Comparison of ENCODE assay signal across 24 cellular contexts in genomic region chr15:73538563-73539211, GRCh38.
A peak's percentile ranks its signal among the peaks of the same experiment; 100 is the strongest.
DNase-seq lines count a peak whose midpoint lies in the region; ATAC-seq, FAIRE-seq and TF ChIP-seq lines count a peak whose summit lies in the region.
"Had no signal": no experiment of that assay in that cellular context is flagged by ENCODE, and none has a peak within 500 bp of the region (broad histone marks: within the 10 kb centered on the region; RNA-seq: fewer than 3 reads in every experiment).

No MANE protein-coding gene starts in this region.

- no peaks in the 10 kb centered on the region for H3K4me1 Mint-ChIP-seq in activated T-helper 2 cell treated with anti-CD3 and anti-CD28 coated beads, Interferon-gamma antibody, Interleukin-2, Interleukin-4, amounts not matched to agents 10 μg/mL and 5 μg/mL and 100 μg/mL, durations not matched to agents 14 hours and 24 hours and 36 hours (ENCODE audit: low read depth)
- no peaks in the 10 kb centered on the region for H3K4me1 Mint-ChIP-seq in activated T-cell treated with anti-CD3 and anti-CD28 coated beads, Interleukin-2, amount 50 U/mL, for 72 hours (ENCODE audit: low read depth)
- H3K4me1 Mint-ChIP-seq: CD4-positive, alpha-beta memory T cell; CD4-positive, CD25-positive, alpha-beta regulatory T cell; CD8-positive, alpha-beta memory T cell had no signal

- H4K20me1 ChIP-seq in HCT116 (ENCODE audit: insufficient read depth): no peaks in the 10 kb centered on the region
- no peaks in the 10 kb centered on the region for H4K20me1 ChIP-seq in PC-9 (ENCODE audit: insufficient read depth)
- H4K20me1 ChIP-seq in endothelial cell of umbilical vein (replicated peaks; ENCODE audit: control insufficient read depth, extremely low read depth, insufficient read depth, low read length): no peaks in the 10 kb centered on the region
- H4K20me1 ChIP-seq: BLaER1 had no signal

- BruUV-seq in HCT116 (replicated peaks; lab: Mats Ljungman, UMichigan) (no TSS peak), PC-9 (replicated peaks; lab: Mats Ljungman, UMichigan) (no TSS peak), endothelial cell of umbilical vein (replicated peaks; lab: Mats Ljungman, UMichigan) (no TSS peak)

- ATAC-seq in HCT116: no peak
- no peak for ATAC-seq in GM21423 (IDR thresholded peaks at IDR 0.05; ENCODE audit: unreplicated experiment)
- ATAC-seq in activated T-cell treated with anti-CD3 and anti-CD28 coated beads, Interleukin-2, amount 50 U/mL, for 72 hours (replicated peaks in 1 of 2): no peak
- ATAC-seq: GM12878 had no signal

- H3K36me3 ChIP-seq in HCT116 (ENCODE audit: control insufficient read depth in 1 of 2, insufficient read depth in 2 of 2, low read length in 2 of 2) (no peaks in the 10 kb centered on the region), PC-9 (ENCODE audit: low read depth) (no peaks in the 10 kb centered on the region), endothelial cell of umbilical vein (ENCODE audit: control insufficient read depth in 2 of 2, extremely low read depth in 1 of 2, insufficient read depth in 2 of 2, low read length in 2 of 2) (no peaks in the 10 kb centered on the region)
- H3K36me3 ChIP-seq: BE2C, BLaER1 had no signal

- DNase-seq in HCT116 (ENCODE audit: low read depth, low spot score) (no peak), PC-9 (no peak), endothelial cell of umbilical vein (ENCODE audit: low read depth, low spot score) (no peak), AG08396 (ENCODE audit: low spot score) (no peak)
- no peak for DNase-seq in activated T-helper 2 cell treated with anti-CD3 and anti-CD28 coated beads, Interferon-gamma antibody, Interleukin-2, Interleukin-4, amounts not matched to agents 10 μg/mL and 5 μg/mL and 100 μg/mL, durations not matched to agents 14 hours and 24 hours and 36 hours (ENCODE audit: low spot score)
- DNase-seq in activated T-cell treated with anti-CD3 and anti-CD28 coated beads, Interleukin-2, amount 50 U/mL, for 72 hours: no peak
- DNase-seq: 8988T; BE2C; C1 segment of cervical spinal cord; CD4-positive, alpha-beta memory T cell; CD4-positive, CD25-positive, alpha-beta regulatory T cell; CD8-positive, alpha-beta memory T cell; DMS79 treated with DMSO at 0.1 percent for 48 hours; GF-D8 had no signal

- H3K9me2 ChIP-seq in HCT116 (ENCODE audit: insufficient read depth) (no peaks in the 10 kb centered on the region), PC-9 (ENCODE audit: insufficient read depth) (no peaks in the 10 kb centered on the region)

- RAD21 ChIA-PET in HCT116 (lab: Charles Lee; ENCODE audit: low non-redundant PET in 1 of 2, low total read pairs in 2 of 2, uncharacterized antibody in 2 of 2, unreplicated experiment in 2 of 2): interaction anchor here in 1 of 2 experiments (0.6 kb wide), 1 partner anchor 96 kb away, joined by 3 read pairs; no protein-coding TSS in a partner anchor

- H3K4me1 ChIP-seq in HCT116 (ENCODE audit: control insufficient read depth in 1 of 2, insufficient read depth in 2 of 2, low read length in 2 of 2) (peaks cover 10 to 12% of the 10 kb centered on the region in 2 experiments), PC-9 (replicated peaks; ENCODE audit: insufficient read depth) (peaks cover 27% of the 10 kb centered on the region), endothelial cell of umbilical vein (ENCODE audit: control insufficient read depth, extremely low read depth, insufficient read depth, low read length) (no peaks in the 10 kb centered on the region)
- H3K4me1 ChIP-seq: BE2C, BLaER1, Caco-2 had no signal

- H2AFZ ChIP-seq in HCT116 (ENCODE audit: low read depth, low read length, poor library complexity, severe bottlenecking) (no peak overlapping the region), PC-9 (no peak overlapping the region), endothelial cell of umbilical vein (ENCODE audit: low read depth, low read length) (no peak overlapping the region)

- H3K9me3 ChIP-seq in HCT116 (ENCODE audit: control insufficient read depth in 1 of 2, insufficient read depth in 1 of 2, low read depth in 1 of 2, low read length in 2 of 2) (no peaks in the 10 kb centered on the region), PC-9 (ENCODE audit: insufficient read depth, low read depth) (no peaks in the 10 kb centered on the region), endothelial cell of umbilical vein (replicated peaks; ENCODE audit: control insufficient read depth, insufficient read depth, low read length) (no peaks in the 10 kb centered on the region)
- H3K9me3 ChIP-seq: BE2C, BLaER1, Caco-2 had no signal

- H3K36me3 Mint-ChIP-seq in activated T-helper 2 cell treated with anti-CD3 and anti-CD28 coated beads, Interferon-gamma antibody, Interleukin-2, Interleukin-4, amounts not matched to agents 10 μg/mL and 5 μg/mL and 100 μg/mL, durations not matched to agents 14 hours and 24 hours and 36 hours (ENCODE audit: low read depth): no peaks in the 10 kb centered on the region
- no peaks in the 10 kb centered on the region for H3K36me3 Mint-ChIP-seq in activated T-cell treated with anti-CD3 and anti-CD28 coated beads, Interleukin-2, amount 50 U/mL, for 72 hours (ENCODE audit: insufficient read depth in 2 of 2)
- H3K36me3 Mint-ChIP-seq: CD14-positive monocyte; CD4-positive, alpha-beta memory T cell; CD4-positive, CD25-positive, alpha-beta regulatory T cell had no signal

- TF ChIP-seq CTCF in HCT116 (IDR thresholded peaks at IDR 0.05 in 2 of 3, conservative IDR thresholded peaks at IDR 0.05 in 1 of 3; ENCODE audit: borderline replicate concordance in 1 of 3, insufficient read depth in 1 of 3, low read depth in 2 of 3, low read length in 2 of 3) (no peak), PC-9 (conservative IDR thresholded peaks at IDR 0.05) (no peak), endothelial cell of umbilical vein (IDR thresholded peaks at IDR 0.05; ENCODE audit: extremely low read depth in 1 of 2, insufficient read depth in 1 of 2, low read depth in 1 of 2, low read length in 2 of 2) (no peak)

- TF ChIP-seq POLR2A in HCT116 (IDR thresholded peaks at IDR 0.05; ENCODE audit: borderline replicate concordance, extremely low read depth, insufficient read depth, insufficient read length) (no peak), endothelial cell of umbilical vein (IDR thresholded peaks at IDR 0.05; ENCODE audit: low read depth, low read length) (no peak)

- no peak for TF ChIP-seq RAD21 in HCT116 (IDR thresholded peaks at IDR 0.05; ENCODE audit: low read depth)

- no peaks in the 10 kb centered on the region for H3K9me3 Mint-ChIP-seq in activated T-helper 2 cell treated with anti-CD3 and anti-CD28 coated beads, Interferon-gamma antibody, Interleukin-2, Interleukin-4, amounts not matched to agents 10 μg/mL and 5 μg/mL and 100 μg/mL, durations not matched to agents 14 hours and 24 hours and 36 hours
- H3K9me3 Mint-ChIP-seq in activated T-cell treated with anti-CD3 and anti-CD28 coated beads, Interleukin-2, amount 50 U/mL, for 72 hours: no peaks in the 10 kb centered on the region
- H3K9me3 Mint-ChIP-seq: CD4-positive, alpha-beta memory T cell; CD4-positive, CD25-positive, alpha-beta regulatory T cell had no signal

- H3K27ac Mint-ChIP-seq in activated T-helper 2 cell treated with anti-CD3 and anti-CD28 coated beads, Interferon-gamma antibody, Interleukin-2, Interleukin-4, amounts not matched to agents 10 μg/mL and 5 μg/mL and 100 μg/mL, durations not matched to agents 14 hours and 24 hours and 36 hours: no peak overlapping the region
- H3K27ac Mint-ChIP-seq in activated T-cell treated with anti-CD3 and anti-CD28 coated beads, Interleukin-2, amount 50 U/mL, for 72 hours: no peak overlapping the region
- H3K27ac Mint-ChIP-seq: CD14-positive monocyte; CD4-positive, alpha-beta memory T cell; CD4-positive, CD25-positive, alpha-beta regulatory T cell; CD8-positive, alpha-beta memory T cell had no signal

- POLR2A ChIA-PET in HCT116 (lab: Charles Lee) (no interaction called here), PC-9 (lab: Charles Lee; ENCODE audit: unreplicated experiment) (no interaction called here), endothelial cell of umbilical vein (lab: Charles Lee) (no interaction called here)

- H3K4me3 Mint-ChIP-seq in activated T-helper 2 cell treated with anti-CD3 and anti-CD28 coated beads, Interferon-gamma antibody, Interleukin-2, Interleukin-4, amounts not matched to agents 10 μg/mL and 5 μg/mL and 100 μg/mL, durations not matched to agents 14 hours and 24 hours and 36 hours (ENCODE audit: low read depth): no peak overlapping the region
- H3K4me3 Mint-ChIP-seq in activated T-cell treated with anti-CD3 and anti-CD28 coated beads, Interleukin-2, amount 50 U/mL, for 72 hours: no peak overlapping the region
- H3K4me3 Mint-ChIP-seq: CD14-positive monocyte; CD4-positive, alpha-beta memory T cell; CD4-positive, CD25-positive, alpha-beta regulatory T cell; CD8-positive, alpha-beta memory T cell had no signal

- H3K27ac ChIP-seq in HCT116 (ENCODE audit: low read depth, low read length) (no peak overlapping the region), PC-9 (peak overlapping the region; percentile 12; the same call in 1 of the 2 replicates), endothelial cell of umbilical vein (ENCODE audit: insufficient read depth, low read depth, low read length) (no peak overlapping the region)
- H3K27ac ChIP-seq: BLaER1 had no signal

- peaks cover 11% of the 10 kb centered on the region for H3F3A ChIP-seq in PC-9 (ENCODE audit: insufficient read depth, low read depth)

- dilution Hi-C loops in endothelial cell of umbilical vein (cut with MboI; ENCODE audit: extremely low pct_ligation_motif_present, low sequenced_read_pairs): no loop called here

- no peaks in the 10 kb centered on the region for H3K9me1 ChIP-seq in endothelial cell of umbilical vein (replicated peaks; ENCODE audit: control insufficient read depth, extremely low read depth, insufficient read depth, low read length)

- peak; percentile 82 for FAIRE-seq in endothelial cell of umbilical vein (lab: Jason Lieb, UNC)
- FAIRE-seq: A204.1, D721Med, G401.6, GM12878, GM12892, GM18507 had no signal

- H3K4me3 ChIP-seq in HCT116 (replicated peaks in 1 of 2; ENCODE audit: low read depth in 1 of 2, low read length in 2 of 2) (no peak overlapping the region), PC-9 (no peak overlapping the region), endothelial cell of umbilical vein (replicated peaks in 1 of 3; ENCODE audit: insufficient read depth in 1 of 3, low read depth in 1 of 3, low read length in 3 of 3) (no peak overlapping the region)
- H3K4me3 ChIP-seq: BLaER1, GM12878 had no signal

- H3K27me3 ChIP-seq in HCT116 (ENCODE audit: insufficient read depth, low read length) (no peaks in the 10 kb centered on the region), PC-9 (ENCODE audit: insufficient read depth, low read depth) (no peaks in the 10 kb centered on the region), endothelial cell of umbilical vein (ENCODE audit: control insufficient read depth in 2 of 2, insufficient read depth in 2 of 2, low read length in 2 of 2) (no peaks in the 10 kb centered on the region)
- H3K27me3 ChIP-seq: BLaER1 had no signal

- H3K79me2 ChIP-seq in HCT116 (ENCODE audit: insufficient read depth, low read length) (no peaks in the 10 kb centered on the region), PC-9 (ENCODE audit: low read depth) (no peaks in the 10 kb centered on the region), endothelial cell of umbilical vein (ENCODE audit: control insufficient read depth, insufficient read depth, low read length) (no peaks in the 10 kb centered on the region)

- peaks cover 3% of the 10 kb centered on the region for H3K27me3 Mint-ChIP-seq in activated T-helper 2 cell treated with anti-CD3 and anti-CD28 coated beads, Interferon-gamma antibody, Interleukin-2, Interleukin-4, amounts not matched to agents 10 μg/mL and 5 μg/mL and 100 μg/mL, durations not matched to agents 14 hours and 24 hours and 36 hours (ENCODE audit: low read depth)
- no peaks in the 10 kb centered on the region for H3K27me3 Mint-ChIP-seq in activated T-cell treated with anti-CD3 and anti-CD28 coated beads, Interleukin-2, amount 50 U/mL, for 72 hours (ENCODE audit: low read depth)
- H3K27me3 Mint-ChIP-seq: CD4-positive, alpha-beta memory T cell; CD4-positive, CD25-positive, alpha-beta regulatory T cell had no signal

- H3K4me2 ChIP-seq in HCT116 (ENCODE audit: low read length) (peak overlapping the region; percentile 31; the same call in 1 of the 2 replicates), PC-9 (peak overlapping the region; percentile 42), endothelial cell of umbilical vein (ENCODE audit: insufficient read depth, low read length) (no peak overlapping the region)
- H3K4me2 ChIP-seq: BLaER1 had no signal

- CTCF ChIA-PET in HCT116 (lab: Charles Lee): interaction anchor here (0.7 kb wide), 2 partner anchors 134 to 787 kb away, joined by 3 read pairs; no protein-coding TSS in a partner anchor
- CTCF ChIA-PET in PC-9 (lab: Charles Lee): interaction anchor here (0.6 kb wide), 3 partner anchors 22 to 784 kb away, joined by 3 to 6 read pairs (median 3); no protein-coding TSS in a partner anchor
- CTCF ChIA-PET in endothelial cell of umbilical vein (lab: Charles Lee): no interaction called here

- H3K9ac ChIP-seq in HCT116 (ENCODE audit: low read length) (no peak overlapping the region), endothelial cell of umbilical vein (replicated peaks; ENCODE audit: extremely low read depth, insufficient read depth, low read length) (no peak overlapping the region)
- H3K9ac ChIP-seq: BLaER1 had no signal

- intact Hi-C loops in HCT116 (cut with micrococcal nuclease): no loop called here
- intact Hi-C loops in PC-9 (cut with micrococcal nuclease; ENCODE audit: unreplicated experiment): no loop called here
- intact Hi-C loops in endothelial cell of umbilical vein (cut with micrococcal nuclease): no loop called here
- intact Hi-C loops in activated T-helper 2 cell treated with anti-CD3 and anti-CD28 coated beads, Interferon-gamma antibody, Interleukin-2, Interleukin-4, amounts not matched to agents 10 μg/mL and 5 μg/mL and 100 μg/mL, durations not matched to agents 14 hours and 24 hours and 36 hours (cut with micrococcal nuclease): no loop called here
